In genomic region chr7:80552304-80552703, GRCh38 we compare ENCODE assay signal across 23 cellular contexts. TPM values are rescaled to one million over a fixed set of nuclear protein-coding genes. Genes with fewer than 3 reads are reported as not detected.
DNase-seq lines count a peak whose midpoint lies in the region; ATAC-seq and TF ChIP-seq lines count a peak whose summit lies in the region.
"Had no signal": no experiment of that assay in that cellular context is flagged by ENCODE, and none has a peak within 500 bp of the region (broad histone marks: within the 10 kb centered on the region; RNA-seq: fewer than 3 reads in every experiment).

No MANE protein-coding gene starts in this region.

- peaks cover 7 to 45% (median 31%) of the 10 kb centered on the region in 12 donors for H3K4me1 ChIP-seq in heart left ventricle
- no peaks in the 10 kb centered on the region for H3K4me1 ChIP-seq in left lung
- H3K4me1 ChIP-seq: body of pancreas had no signal

- TF ChIP-seq CTCF in heart left ventricle (IDR thresholded peaks at IDR 0.05): no peak
- TF ChIP-seq CTCF in left lung (IDR thresholded peaks at IDR 0.05): no peak
- no peak for TF ChIP-seq CTCF in GM10266 (IDR thresholded peaks at IDR 0.05; ENCODE audit: control insufficient read depth, insufficient read depth, low read depth, missing control alignments)

- H3K4me3 ChIP-seq in heart left ventricle: no peak overlapping the region
- H3K4me3 ChIP-seq in left lung: no peak overlapping the region
- H3K4me3 ChIP-seq: body of pancreas had no signal

- TF ChIP-seq POLR2A in heart left ventricle (IDR thresholded peaks at IDR 0.05): no peak

- H3K27me3 ChIP-seq in heart left ventricle (no peaks in the 10 kb centered on the region), left lung (no peaks in the 10 kb centered on the region)
- H3K27me3 ChIP-seq: body of pancreas, neutrophil had no signal

- H3K27ac ChIP-seq in heart left ventricle: peak overlapping the region in 8 of 12 donors; percentile 19 to 78 (median 50)
- no peak overlapping the region for H3K27ac ChIP-seq in left lung
- H3K27ac ChIP-seq: body of pancreas, neutrophil had no signal

- WGBS in heart left ventricle, 4 donors: 77 to 93% (median 78%) methylated on average over 1 of the region's 1 CpG

- H3K36me3 ChIP-seq in heart left ventricle (no peaks in the 10 kb centered on the region), left lung (no peaks in the 10 kb centered on the region)
- H3K36me3 ChIP-seq: neutrophil had no signal

- intact Hi-C loops in heart left ventricle (cut with DNase I) (loop anchor here in 1 of 10 donors (5.0 kb wide), 1 partner anchor 90 kb away; no protein-coding TSS in a partner anchor), Right ventricle myocardium superior (cut with DNase I) (no loop called here), left lung (cut with DNase I) (no loop called here)

- ATAC-seq in heart left ventricle (no peak), Right ventricle myocardium superior (ENCODE audit: poor library complexity) (no peak), left lung (no peak)
- ATAC-seq: body of pancreas; CD8-positive, alpha-beta T cell; esophagus mucosa; left colon; Panc1; right cardiac atrium had no signal

- no peaks in the 10 kb centered on the region for H3K9me3 ChIP-seq in heart left ventricle
- no peaks in the 10 kb centered on the region for H3K9me3 ChIP-seq in left lung
- H3K9me3 ChIP-seq: body of pancreas, neutrophil had no signal

- DNase-seq in heart left ventricle: no peak
- DNase-seq in Right ventricle myocardium superior: no peak
- peak; percentile 38 for DNase-seq in LoVo (ENCODE audit: low spot score)
- DNase-seq in fibroblast of peridontal ligament (ENCODE audit: extremely low read depth): peak; percentile 56
- DNase-seq in stromal cell of bone marrow (ENCODE audit: low read depth): peak; percentile 53
- DNase-seq in left lung: no peak
- DNase-seq in NCI-H345 (lab: John Stamatoyannopoulos, UW): no peak
- no peak for DNase-seq in GM10266 (ENCODE audit: extremely low spot score)
- DNase-seq: ACHN; activated CD4-positive, alpha-beta T cell treated with anti-CD3 and anti-CD28 coated beads, Interleukin-2, amount 50 U/mL, for 1 hour; activated T-cell treated with anti-CD3 and anti-CD28 coated beads, Interleukin-2, amount 50 U/mL, for 1 hour; body of pancreas; CD8-positive, alpha-beta T cell; DMS79; left colon; NCI-H1048; NCI-H526 treated with DMSO at 0.1 percent for 48 hours; right cardiac atrium; SW 1271 had no signal

RNA-seq across cellular contexts. Expression of gene GNAT3, which starts 40.4 kb away (rescaled TPM):
- total RNA-seq in heart left ventricle (not detected), Right ventricle myocardium superior (not detected), left lung (not detected)
- not detected for polyA plus RNA-seq in heart left ventricle
- total RNA-seq: CD8-positive, alpha-beta T cell; dermis microvascular lymphatic vessel endothelial cell; esophagus mucosa; left colon; right cardiac atrium had no signal
- polyA plus RNA-seq: right cardiac atrium had no signal

Comparison
In these comparisons a context has a peak if more than half of its experiments do, and no peak if none do; other contexts are left out.
1. DNase-seq: peak in LoVo (single experiment), fibroblast of peridontal ligament (single experiment) and stromal cell of bone marrow (single experiment); none in heart left ventricle (0 of 5), Right ventricle myocardium superior (single experiment), left lung (0 of 2), NCI-H345 (single experiment) and GM10266 (single experiment).
2. H3K27ac ChIP-seq: peak in heart left ventricle (8 of 12); none in left lung (0 of 2).